ENCODE assay signal across 16 cellular contexts in the genomic region with DNA sequence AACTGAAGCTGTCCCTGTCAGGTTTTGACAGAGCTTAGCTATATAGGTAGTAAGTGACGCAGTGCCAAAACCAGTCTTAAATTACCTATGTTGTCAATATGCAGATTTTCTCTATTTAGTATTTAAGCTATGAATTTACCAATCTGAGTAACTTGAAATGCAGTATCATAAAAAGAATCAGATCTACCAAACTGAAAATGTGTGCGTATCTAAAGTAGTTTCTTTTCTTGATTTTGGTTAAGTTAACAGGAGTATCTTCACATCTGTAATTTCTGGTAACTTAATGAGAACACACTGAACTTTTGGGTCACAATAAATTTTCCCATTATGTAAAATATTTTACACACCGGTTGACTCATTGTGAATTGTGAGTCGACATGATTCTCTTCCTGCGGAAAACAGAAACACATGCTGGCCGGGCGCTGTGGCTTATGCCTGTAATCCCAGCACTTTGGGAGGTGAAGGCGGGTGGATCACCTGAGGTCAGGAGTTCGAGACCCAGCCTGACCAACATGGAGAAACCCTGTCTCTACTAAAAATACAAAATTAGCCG. TPM values are rescaled to one million over a fixed set of nuclear protein-coding genes. Genes with fewer than 3 reads are reported as not detected.
DNase-seq lines count a peak whose midpoint lies in the region; ATAC-seq and TF ChIP-seq lines count a peak whose summit lies in the region.
"Had no signal": no experiment of that assay in that cellular context is flagged by ENCODE, and none has a peak within 500 bp of the region (broad histone marks: within the 10 kb centered on the region; RNA-seq: fewer than 3 reads in every experiment).

No MANE protein-coding gene starts in this region.

- H3K27me3 ChIP-seq in SK-N-SH (ENCODE audit: insufficient read depth) (no peaks in the 10 kb centered on the region), left ventricle myocardium inferior (ENCODE audit: low read depth) (no peaks in the 10 kb centered on the region)
- H3K27me3 ChIP-seq: heart left ventricle, thyroid gland had no signal

- H3K27ac ChIP-seq in SK-N-SH (ENCODE audit: low read depth in 2 of 2, low read length in 1 of 2) (no peak overlapping the region), left ventricle myocardium inferior (replicated peaks) (no peak overlapping the region)
- H3K27ac ChIP-seq: 22Rv1, heart left ventricle, psoas muscle, thyroid gland had no signal

- no peaks in the 10 kb centered on the region for H3K36me3 Mint-ChIP-seq in T-helper 17 cell (ENCODE audit: low read depth)
- H3K36me3 Mint-ChIP-seq in activated naive CD8-positive, alpha-beta T cell treated with anti-CD3 and anti-CD28 coated beads for 36 hours: peaks cover 19% of the 10 kb centered on the region

- intact Hi-C loops in left ventricle myocardium inferior (cut with micrococcal nuclease): no loop called here

- H3K9me3 ChIP-seq in SK-N-SH (no peaks in the 10 kb centered on the region), T-helper 17 cell (ENCODE audit: control insufficient read depth, low read length, poor library complexity, severe bottlenecking) (no peaks in the 10 kb centered on the region), left ventricle myocardium inferior (replicated peaks) (no peaks in the 10 kb centered on the region)
- H3K9me3 ChIP-seq: heart left ventricle, psoas muscle, thyroid gland had no signal

- H3K27ac Mint-ChIP-seq in T-helper 17 cell: peak overlapping the region; percentile 92
- peak overlapping the region; percentile 78 for H3K27ac Mint-ChIP-seq in activated naive CD8-positive, alpha-beta T cell treated with anti-CD3 and anti-CD28 coated beads for 36 hours

- peak overlapping the region; percentile 81 for H3K4me3 Mint-ChIP-seq in T-helper 17 cell
- H3K4me3 Mint-ChIP-seq in activated naive CD8-positive, alpha-beta T cell treated with anti-CD3 and anti-CD28 coated beads for 36 hours: no peak overlapping the region

- H3K4me1 ChIP-seq in SK-N-SH (ENCODE audit: control insufficient read depth in 1 of 2, insufficient read depth in 2 of 2, low read depth in 1 of 2, low read length in 1 of 2): peaks cover 5 to 18% of the 10 kb centered on the region in 2 experiments; a peak in 3 of 4 replicates
- peaks cover 10% of the 10 kb centered on the region for H3K4me1 ChIP-seq in left ventricle myocardium inferior

- no peak for TF ChIP-seq EP300 in SK-N-SH (IDR thresholded peaks at IDR 0.05; ENCODE audit: borderline replicate concordance in 1 of 2, low read depth in 1 of 2, low read length in 1 of 2)

- CTCF ChIA-PET in SK-N-SH (lab: Yijun Ruan, JAX): no interaction called here

- H3K4me1 Mint-ChIP-seq in T-helper 17 cell: peaks cover 54% of the 10 kb centered on the region
- H3K4me1 Mint-ChIP-seq in activated naive CD8-positive, alpha-beta T cell treated with anti-CD3 and anti-CD28 coated beads for 36 hours: peaks cover 68% of the 10 kb centered on the region

- peaks cover 91% of the 10 kb centered on the region for H3K79me2 ChIP-seq in SK-N-SH (ENCODE audit: insufficient read depth)

- H3K9ac ChIP-seq in SK-N-SH: no peak overlapping the region

- DNase-seq in SK-N-SH (no peak), T-helper 17 cell (no peak), left ventricle myocardium inferior (no peak)
- peak; percentile 47 for DNase-seq in activated naive CD8-positive, alpha-beta T cell treated with anti-CD3 and anti-CD28 coated beads for 36 hours
- DNase-seq in stimulated activated CD4-positive, alpha-beta T cell treated with anti-CD3 and anti-CD28 coated beads, TNF-alpha, amount 100 ng/mL, for 48 hours (ENCODE audit: low read depth in 3 of 3): peak; percentile 40 to 64 (median 46)
- DNase-seq: central memory CD4-positive, alpha-beta T cell; heart left ventricle; NCI-H1417 treated with DMSO at 0.1 percent for 48 hours; psoas muscle; SHP77 treated with DMSO at 0.1 percent for 48 hours; thyroid gland had no signal

- POLR2A ChIA-PET in SK-N-SH (lab: Yijun Ruan, JAX): no interaction called here

- no peaks in the 10 kb centered on the region for H3K36me3 ChIP-seq in SK-N-SH (replicated peaks in 1 of 2; ENCODE audit: control insufficient read depth in 1 of 2, insufficient read depth in 2 of 2, low read length in 1 of 2)
- no peaks in the 10 kb centered on the region for H3K36me3 ChIP-seq in left ventricle myocardium inferior
- H3K36me3 ChIP-seq: heart left ventricle, thyroid gland had no signal

- 90% methylated on average over 10 of the region's 10 CpGs for WGBS in SK-N-SH (ENCODE audit: low lambda C conversion rate)

- no peak overlapping the region for H2AFZ ChIP-seq in SK-N-SH (ENCODE audit: low read depth)

- no peak for ATAC-seq in SK-N-SH treated with all-trans-retinoic acid at 6 μM for 48 hours
- no peak for ATAC-seq in T-helper 17 cell
- no peak for ATAC-seq in GM21528 (IDR thresholded peaks at IDR 0.05; ENCODE audit: low FRiP score, unreplicated experiment)
- ATAC-seq in HG03045 (IDR thresholded peaks at IDR 0.05; ENCODE audit: unreplicated experiment): no peak
- ATAC-seq: heart left ventricle, K562, psoas muscle had no signal

- H3F3A ChIP-seq in SK-N-SH (replicated peaks; ENCODE audit: insufficient read depth): peaks cover 19% of the 10 kb centered on the region

- no peaks in the 10 kb centered on the region for H3K9me2 ChIP-seq in SK-N-SH

- H3K4me3 ChIP-seq in SK-N-SH (ENCODE audit: low read depth in 2 of 2, low read length in 1 of 2) (no peak overlapping the region), left ventricle myocardium inferior (no peak overlapping the region)
- H3K4me3 ChIP-seq: heart left ventricle, K562, psoas muscle, thyroid gland had no signal

- no peak for TF ChIP-seq CTCF in SK-N-SH (IDR thresholded peaks at IDR 0.05)
- TF ChIP-seq CTCF in left ventricle myocardium inferior (IDR thresholded peaks at IDR 0.05; ENCODE audit: borderline replicate concordance): no peak

- H3K27me3 Mint-ChIP-seq in T-helper 17 cell: no peaks in the 10 kb centered on the region
- H3K27me3 Mint-ChIP-seq in activated naive CD8-positive, alpha-beta T cell treated with anti-CD3 and anti-CD28 coated beads for 36 hours: no peaks in the 10 kb centered on the region

- H3K9me3 Mint-ChIP-seq in activated naive CD8-positive, alpha-beta T cell treated with anti-CD3 and anti-CD28 coated beads for 36 hours: no peaks in the 10 kb centered on the region

- peaks cover 76% of the 10 kb centered on the region for H4K20me1 ChIP-seq in SK-N-SH (ENCODE audit: insufficient read depth)

- H3K4me2 ChIP-seq in SK-N-SH: no peak overlapping the region

- no peak for TF ChIP-seq RAD21 in SK-N-SH (IDR thresholded peaks at IDR 0.05; ENCODE audit: low read length)

TF ChIP-seq in SK-N-SH, 30 proteins besides CTCF, POLR2A, EP300 and RAD21:
- TF ChIP-seq CHD2 (IDR thresholded peaks at IDR 0.05; ENCODE audit: low read length, partially characterized antibody): no peak
- TF ChIP-seq TCF12 (IDR thresholded peaks at IDR 0.05): peak; percentile 25; the same call in 1 of the 2 replicates
TF ChIP-seq in SK-N-SH: peak in this region for 1.

TF ChIP-seq in SK-N-SH treated with all-trans-retinoic acid at 6 μM for 48 hours, 23 proteins besides CTCF, POLR2A, EP300 and RAD21:
- TF ChIP-seq PATZ1 (CRISPR knock-in tag; IDR thresholded peaks at IDR 0.05; ENCODE audit: borderline replicate concordance) (no peak), OSR1 (CRISPR knock-in tag; IDR thresholded peaks at IDR 0.05) (no peak), ZNF8 (CRISPR knock-in tag; IDR thresholded peaks at IDR 0.05) (no peak), ESRRG (CRISPR knock-in tag; IDR thresholded peaks at IDR 0.05) (no peak), ISL1 (CRISPR knock-in tag; IDR thresholded peaks at IDR 0.05) (no peak)

RNA-seq across cellular contexts. Expression of gene TRAF3, which starts 45.1 kb away (rescaled TPM):
- 16.5 and 17.9 TPM in 2 replicates for polyA plus RNA-seq in SK-N-SH (2012; rRNA removed)
- polyA plus RNA-seq in SK-N-SH (2012; cell fraction: cytosol; rRNA removed): 14.6 and 16.4 TPM in 2 replicates
- polyA plus RNA-seq in SK-N-SH (2012; cell fraction: nucleus; rRNA removed): 21.0 and 31.9 TPM in 2 replicates
- total RNA-seq in T-helper 17 cell (10 to 100 TPM; 47.8 to 54.4 TPM), left ventricle myocardium inferior (11.3 TPM)
- total RNA-seq in activated naive CD8-positive, alpha-beta T cell treated with anti-CD3 and anti-CD28 coated beads for 36 hours: 10 to 100 TPM; 39.2 to 39.6 TPM

Comparison
In these comparisons a context has a peak if more than half of its experiments do, and no peak if none do; other contexts are left out.
1. DNase-seq: peak in activated naive CD8-positive, alpha-beta T cell treated with anti-CD3 and anti-CD28 coated beads for 36 hours (single experiment) and stimulated activated CD4-positive, alpha-beta T cell treated with anti-CD3 and anti-CD28 coated beads, TNF-alpha, amount 100 ng/mL, for 48 hours (3 of 3); none in SK-N-SH (single experiment), T-helper 17 cell (0 of 3) and left ventricle myocardium inferior (single experiment).